ENCODE assay signal across 24 cellular contexts in genomic region chr2:72583376-72583775, GRCh38.
"Had no signal": no experiment of that assay in that cellular context is flagged by ENCODE, and none has a peak within 500 bp of the region (broad histone marks: within the 10 kb centered on the region; RNA-seq: fewer than 3 reads in every experiment).

No MANE protein-coding gene starts in this region.

- ATAC-seq: gastrocnemius medialis; left lobe of liver; naive thymus-derived CD8-positive, alpha-beta T cell; right lobe of liver; stimulated activated naive CD8-positive, alpha-beta T cell treated with anti-CD3 and anti-CD28 coated beads, Interleukin-15, amount 100 ng/mL, for 72 hours; upper lobe of right lung had no signal

- DNase-seq: cerebellar nuclear complex; dorsolateral prefrontal cortex; effector CD4-positive, alpha-beta T cell; foreskin fibroblast; gastrocnemius medialis; head of caudate nucleus; kidney; mesendoderm; naive thymus-derived CD8-positive, alpha-beta T cell; occipital lobe; ovary; posterior cingulate gyrus; retina; right lobe of liver; stimulated activated CD4-positive, alpha-beta T cell treated with anti-CD3 and anti-CD28 coated beads, Interleukin-12 subunit alpha, Interleukin-12 subunit beta, amount 100 ng/mL, for 4 hours; stimulated activated CD4-positive, alpha-beta T cell treated with anti-CD3 and anti-CD28 coated beads, Interleukin-1b, Interleukin-23, amount 100 ng/mL, for 48 hours; stimulated activated CD4-positive, alpha-beta T cell treated with anti-CD3 and anti-CD28 coated beads, Interleukin-4, amount 100 ng/mL, for 1 hour; stimulated activated CD8-positive, alpha-beta memory T cell treated with anti-CD3 and anti-CD28 coated beads, Interleukin-4, amount 100 ng/mL, for 48 hours; stimulated activated naive CD4-positive, alpha-beta T cell; stimulated activated naive CD8-positive, alpha-beta T cell treated with anti-CD3 and anti-CD28 coated beads, Interleukin-15, amount 100 ng/mL, for 72 hours; transverse colon; upper lobe of right lung; uterus had no signal
